ENCODE assay signal across 8 cellular contexts in genomic region chr5:132238169-132238744, GRCh38. TPM values are rescaled to one million over a fixed set of nuclear protein-coding genes. Genes with fewer than 3 reads are reported as not detected.
DNase-seq lines count a peak whose midpoint lies in the region; ATAC-seq and TF ChIP-seq lines count a peak whose summit lies in the region.

No MANE protein-coding gene starts in this region.

- no peaks in the 10 kb centered on the region for H3K4me1 Mint-ChIP-seq in activated naive CD4-positive, alpha-beta T cell treated with anti-CD3 and anti-CD28 coated beads for 36 hours (ENCODE audit: low read depth)

- intact Hi-C loops in activated naive CD4-positive, alpha-beta T cell treated with anti-CD3 and anti-CD28 coated beads for 36 hours (cut with micrococcal nuclease): loop anchor here (1.0 to 5.0 kb wide), 4 partner anchors 34 to 263 kb away; partner anchors contain the start of gene SLC22A5
- intact Hi-C loops in heart left ventricle (cut with DNase I): loop anchor here in 4 of 10 donors (5.0 to 10.0 kb wide), 3 partner anchors 34 to 53 kb away; no protein-coding TSS in a partner anchor
- intact Hi-C loops in sigmoid colon (cut with DNase I): loop anchor here (2.0 to 5.0 kb wide), 2 partner anchors 61 to 129 kb away; partner anchors contain the start of gene SLC22A5

- H3K27ac ChIP-seq in SJSA1 (no peak overlapping the region), heart left ventricle (no peak overlapping the region), sigmoid colon (peak overlapping the region in 1 of 4 donors; percentile 28)

- H3K4me1 ChIP-seq in SJSA1 (replicated peaks) (no peaks in the 10 kb centered on the region), heart left ventricle (no peaks in the 10 kb centered on the region), sigmoid colon (no peaks in the 10 kb centered on the region)

- no peaks in the 10 kb centered on the region for H3K36me3 Mint-ChIP-seq in activated naive CD4-positive, alpha-beta T cell treated with anti-CD3 and anti-CD28 coated beads for 36 hours (ENCODE audit: low read depth)

- H3K4me3 ChIP-seq in SJSA1 (no peak overlapping the region), heart left ventricle (no peak overlapping the region), sigmoid colon (no peak overlapping the region)

- ATAC-seq in GM19035 (IDR thresholded peaks at IDR 0.05; ENCODE audit: unreplicated experiment) (peak; percentile 73), heart left ventricle (peak; percentile 57 to 84 (median 76)), GM21515 (IDR thresholded peaks at IDR 0.05; ENCODE audit: unreplicated experiment) (no peak)

- TF ChIP-seq POLR2A in heart left ventricle (IDR thresholded peaks at IDR 0.05): no peak
- TF ChIP-seq POLR2A in sigmoid colon (IDR thresholded peaks at IDR 0.05): no peak

- TF ChIP-seq CTCF in heart left ventricle (IDR thresholded peaks at IDR 0.05): peak; percentile 73 to 90 (median 80)
- TF ChIP-seq CTCF in sigmoid colon (IDR thresholded peaks at IDR 0.05): peak; percentile 55 to 89 (median 87)

- H3K36me3 ChIP-seq in SJSA1: no peaks in the 10 kb centered on the region
- H3K36me3 ChIP-seq in heart left ventricle: no peaks in the 10 kb centered on the region
- H3K36me3 ChIP-seq in sigmoid colon: no peaks in the 10 kb centered on the region

- peaks cover 6% of the 10 kb centered on the region for H3K9me3 Mint-ChIP-seq in activated naive CD4-positive, alpha-beta T cell treated with anti-CD3 and anti-CD28 coated beads for 36 hours

- DNase-seq in Ammon's horn (ENCODE audit: low spot score) (peak; percentile 73), HT1080 (ENCODE audit: low read depth) (peak; percentile 60), SJSA1 (ENCODE audit: low read depth in 1 of 2, low spot score in 2 of 2) (peak; percentile 69 to 87), heart left ventricle (peak; percentile 60 to 73 (median 68)), sigmoid colon (peak; percentile 84)
- DNase-seq in activated naive CD4-positive, alpha-beta T cell treated with anti-CD3 and anti-CD28 coated beads for 36 hours: peak; percentile 89

- CTCF ChIA-PET in activated naive CD4-positive, alpha-beta T cell treated with anti-CD3 and anti-CD28 coated beads for 36 hours (lab: Charles Lee): interaction anchor here (0.6 to 4.5 kb wide), 46 partner anchors 8 to 622 kb away, joined by 3 to 52 read pairs (median 5); partner anchors contain the start of genes PDLIM4 and SLC22A5

- no peak overlapping the region for H3K27ac Mint-ChIP-seq in activated naive CD4-positive, alpha-beta T cell treated with anti-CD3 and anti-CD28 coated beads for 36 hours

- H3K4me3 Mint-ChIP-seq in activated naive CD4-positive, alpha-beta T cell treated with anti-CD3 and anti-CD28 coated beads for 36 hours: no peak overlapping the region

- no peak for TF ChIP-seq EP300 in sigmoid colon (IDR thresholded peaks at IDR 0.05)

- H3K9me3 ChIP-seq in SJSA1 (replicated peaks) (no peaks in the 10 kb centered on the region), heart left ventricle (peaks cover 0 to 12% (median 0%) of the 10 kb centered on the region in 12 donors), sigmoid colon (peaks cover 0 to 1% (median 0%) of the 10 kb centered on the region in 4 donors)

- H3K27me3 ChIP-seq in SJSA1 (replicated peaks) (no peaks in the 10 kb centered on the region), heart left ventricle (no peaks in the 10 kb centered on the region), sigmoid colon (no peaks in the 10 kb centered on the region)

- peaks cover 5% of the 10 kb centered on the region for H3K27me3 Mint-ChIP-seq in activated naive CD4-positive, alpha-beta T cell treated with anti-CD3 and anti-CD28 coated beads for 36 hours (ENCODE audit: low read depth)

- WGBS in heart left ventricle, 4 donors: 18 to 29% (median 21%) methylated on average over 1 of the region's 1 CpG
- WGBS in sigmoid colon, 2 donors: 27 to 34% methylated on average over 1 of the region's 1 CpG

RNA-seq across cellular contexts. Expression of gene P4HA2, which starts 10.6 kb away (rescaled TPM):
- 17.6 and 19.6 TPM in 2 replicates for total RNA-seq in HT1080 (2014; rRNA removed; shearing (Covaris generic))
- 30.1 and 31.2 TPM in 2 replicates for polyA plus RNA-seq in HT1080 (2015; cell fraction: cytosol; rRNA removed)
- polyA plus RNA-seq in HT1080 (2015; cell fraction: nucleus; rRNA removed): 118 and 130 TPM in 2 replicates
- total RNA-seq in SJSA1 (2014; rRNA removed; shearing (Covaris generic)): 222 and 261 TPM in 2 replicates
- under 1 TPM; 0.47 to 0.74 TPM for total RNA-seq in activated naive CD4-positive, alpha-beta T cell treated with anti-CD3 and anti-CD28 coated beads for 36 hours
- total RNA-seq in heart left ventricle (10 to 100 TPM; 41.2 to 80.7 (median 55.7) TPM), sigmoid colon (10 to 100 TPM; 23.9 to 35.2 (median 28.9) TPM)
- polyA plus RNA-seq in heart left ventricle (100 to 1,000 TPM in 1 of 2 donors, 10 to 100 TPM in 1; 44.3 to 140 TPM), sigmoid colon (10 to 100 TPM in 2 of 3 donors, 1 to 10 TPM in 1; 4.2 to 24.8 (median 12.5) TPM)

RNA-seq across cellular contexts. Expression of gene PDLIM4, which starts 19.2 kb away (rescaled TPM):
- not detected in 2 replicates for total RNA-seq in HT1080 (2014; rRNA removed; shearing (Covaris generic))
- polyA plus RNA-seq in HT1080 (2015; cell fraction: cytosol; rRNA removed): 0.06 and 0.08 TPM in 2 replicates
- 2.0 TPM in 1 of 2 replicates, not detected in the other for polyA plus RNA-seq in HT1080 (2015; cell fraction: nucleus; rRNA removed)
- total RNA-seq in SJSA1 (2014; rRNA removed; shearing (Covaris generic)): 52.2 and 94.1 TPM in 2 replicates
- total RNA-seq in activated naive CD4-positive, alpha-beta T cell treated with anti-CD3 and anti-CD28 coated beads for 36 hours: not detected
- 10 to 100 TPM in 3 of 9 donors, 1 to 10 TPM in 6; 2.4 to 16.9 (median 8.1) TPM for total RNA-seq in heart left ventricle
- polyA plus RNA-seq in heart left ventricle: 1 to 10 TPM; 5.1 to 9.1 TPM
- total RNA-seq in sigmoid colon: 100 to 1,000 TPM in 2 of 4 donors, 10 to 100 TPM in 2; 38.2 to 133 (median 90.1) TPM
- 10 to 100 TPM in 2 of 3 donors, 1 to 10 TPM in 1; 2.1 to 16.5 (median 11.4) TPM for polyA plus RNA-seq in sigmoid colon

RNA-seq across cellular contexts. Expression of gene SLC22A4, which starts 55.9 kb away (rescaled TPM):
- total RNA-seq in HT1080 (2014; rRNA removed; shearing (Covaris generic)): 2.1 and 3.4 TPM in 2 replicates
- 1.4 and 1.7 TPM in 2 replicates for polyA plus RNA-seq in HT1080 (2015; cell fraction: cytosol; rRNA removed)
- polyA plus RNA-seq in HT1080 (2015; cell fraction: nucleus; rRNA removed): 4.3 and 6.3 TPM in 2 replicates
- 3.8 and 4.4 TPM in 2 replicates for total RNA-seq in SJSA1 (2014; rRNA removed; shearing (Covaris generic))
- total RNA-seq in activated naive CD4-positive, alpha-beta T cell treated with anti-CD3 and anti-CD28 coated beads for 36 hours: 1 to 10 TPM; 1.9 to 2.0 TPM
- total RNA-seq in heart left ventricle: 1 to 10 TPM in 8 of 9 donors, under 1 TPM in 1; 0.83 to 4.9 (median 2.2) TPM
- 1 to 10 TPM in 1 of 2 donors, under 1 TPM in 1; 0.30 to 3.7 TPM for polyA plus RNA-seq in heart left ventricle
- total RNA-seq in sigmoid colon: 1 to 10 TPM in 2 of 4 donors, under 1 TPM in 2; 0.49 to 3.4 (median 0.95) TPM
- 1 to 10 TPM in 1 of 3 donors, under 1 TPM in 2; 0.58 to 1.2 (median 0.69) TPM for polyA plus RNA-seq in sigmoid colon

Comparison
In these comparisons a context has a peak if more than half of its experiments do, and no peak if none do; other contexts are left out.
1. RNA of gene P4HA2, which starts 10.6 kb away (total RNA-seq): 222 to 261 TPM in SJSA1, 41.2 to 80.7 TPM in heart left ventricle, 23.9 to 35.2 TPM in sigmoid colon and 17.6 to 19.6 TPM in HT1080; 0.47 to 0.74 TPM in activated naive CD4-positive, alpha-beta T cell treated with anti-CD3 and anti-CD28 coated beads for 36 hours; every median in the first group is over 10 times any median in the second.
2. Peak in every context shown above with its lines, with median percentiles within 50 percentile points of each other: DNase-seq.